Comparison of ENCODE assay signal across 20 cellular contexts in the genomic region with DNA sequence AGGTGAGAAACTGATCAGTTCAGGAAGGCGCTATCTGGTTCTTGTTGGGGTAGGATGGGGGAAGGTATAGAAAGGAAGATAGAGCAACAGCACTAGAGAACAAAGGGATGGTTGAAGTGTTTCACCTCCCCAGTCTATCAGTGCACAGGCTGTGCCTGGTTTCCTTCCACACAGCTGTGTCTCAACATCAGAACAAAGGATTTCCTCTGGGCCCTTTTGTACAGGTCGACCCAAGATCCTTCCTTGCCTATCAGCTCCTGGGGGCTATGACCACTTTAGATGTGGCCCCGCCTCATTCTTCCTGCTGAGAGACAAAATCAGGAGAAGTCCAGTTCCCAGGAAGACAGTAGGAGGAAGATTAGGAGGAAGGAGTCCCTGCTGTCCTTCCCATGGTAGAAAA.
"Had no signal": no experiment of that assay in that cellular context is flagged by ENCODE, and none has a peak within 500 bp of the region (broad histone marks: within the 10 kb centered on the region; RNA-seq: fewer than 3 reads in every experiment).

No MANE protein-coding gene starts in this region.

- H3K27ac ChIP-seq: epithelial cell of prostate, parathyroid adenoma, transverse colon, uterus, VCaP had no signal

- H3K9ac ChIP-seq: parathyroid adenoma had no signal

- H3K4me3 ChIP-seq: transverse colon, uterus had no signal

- DNase-seq: activated CD4-positive, alpha-beta T cell treated with anti-CD3 and anti-CD28 coated beads, Interleukin-2, amount 50 U/mL, for 1 hour; activated CD4-positive, CD25-positive, alpha-beta regulatory T cell treated with anti-CD3 and anti-CD28 coated beads, Interleukin-2, amount 50 U/mL, for 72 hours; activated CD8-positive, alpha-beta memory T cell treated with anti-CD3 and anti-CD28 coated beads, Interleukin-2, amount 50 U/mL, for 4 hours; activated effector memory CD4-positive, alpha-beta T cell treated with Interleukin-2 at 50 U/mL for 16 hours; activated naive CD4-positive, alpha-beta T cell treated with anti-CD3 and anti-CD28 coated beads, Interleukin-2, amount 10 ng/mL, durations not matched to agents 7 days and 5 days; activated T-cell treated with anti-CD3 and anti-CD28 coated beads, Interleukin-2, amount 50 U/mL, for 4 hours; effector memory CD8-positive, alpha-beta T cell; naive thymus-derived CD8-positive, alpha-beta T cell; stimulated activated CD8-positive, alpha-beta memory T cell treated with anti-CD3 and anti-CD28 coated beads, Interleukin-4, amount 100 ng/mL, for 48 hours; stimulated activated naive CD8-positive, alpha-beta T cell treated with anti-CD3 and anti-CD28 coated beads, Interleukin-15, Interleukin-2, amounts not matched to agents 100 U/mL and 50 U/mL, for 24 hours; SW 1271; T-helper 2 cell; transverse colon; uterus had no signal

- H3K27me3 ChIP-seq: transverse colon, uterus had no signal

- ATAC-seq: activated T-cell treated with anti-CD3 and anti-CD28 coated beads, Interleukin-2, amount 50 U/mL, for 4 hours; effector memory CD8-positive, alpha-beta T cell; naive thymus-derived CD8-positive, alpha-beta T cell; stimulated activated naive CD8-positive, alpha-beta T cell treated with anti-CD3 and anti-CD28 coated beads, Interleukin-15, Interleukin-2, amounts not matched to agents 100 U/mL and 50 U/mL, for 24 hours had no signal

- FAIRE-seq: astrocyte, bronchial epithelial cell, frontal cortex had no signal

- H3K9me3 ChIP-seq: transverse colon, uterus had no signal

- H3K36me3 ChIP-seq: transverse colon, uterus had no signal

- H3K79me2 ChIP-seq: parathyroid adenoma had no signal

- H2AFZ ChIP-seq: parathyroid adenoma had no signal
